12 cellular contexts compared by ENCODE assay signal in genomic region chr6:41966214-41966920, GRCh38. TPM values are rescaled to one million over a fixed set of nuclear protein-coding genes. Genes with fewer than 3 reads are reported as not detected.
DNase-seq lines count a peak whose midpoint lies in the region; ATAC-seq and TF ChIP-seq lines count a peak whose summit lies in the region.
"Had no signal": no experiment of that assay in that cellular context is flagged by ENCODE, and none has a peak within 500 bp of the region (broad histone marks: within the 10 kb centered on the region; RNA-seq: fewer than 3 reads in every experiment).

No MANE protein-coding gene starts in this region.

- H3K27ac ChIP-seq in PC-3 (ENCODE audit: low read length), result peak overlapping the region; percentile 27; the same call in 1 of the 2 replicates
- H3K27ac ChIP-seq: testis had no signal

- H3F3A ChIP-seq in PC-3 (ENCODE audit: low read length, unreplicated experiment), result no peaks in the 10 kb centered on the region

- no peaks in the 10 kb centered on the region for H3K79me2 ChIP-seq in PC-3 (ENCODE audit: low read length)

- POLR2A ChIA-PET in activated CD4-positive, alpha-beta T cell treated with anti-CD3 and anti-CD28 coated beads, Interleukin-2, amount 10 ng/mL, durations not matched to agents 7 days and 5 days (lab: Charles Lee), result interaction anchor here (0.6 kb wide), 1 partner anchor 22 kb away, joined by 3 read pairs; no protein-coding TSS in a partner anchor
- POLR2A ChIA-PET in PC-3 (lab: Charles Lee; ENCODE audit: unreplicated experiment), result no interaction called here

- intact Hi-C loops in PC-3 (cut with micrococcal nuclease), result no loop called here

- H4K20me1 ChIP-seq in PC-3 (ENCODE audit: low read length), result no peaks in the 10 kb centered on the region

- peaks cover 65% of the 10 kb centered on the region for H3K4me1 Mint-ChIP-seq in activated CD4-positive, alpha-beta T cell treated with anti-CD3 and anti-CD28 coated beads, Interleukin-2, amount 10 ng/mL, durations not matched to agents 7 days and 5 days
- peaks cover 44% of the 10 kb centered on the region for H3K4me1 Mint-ChIP-seq in endothelial cell (ENCODE audit: unreplicated experiment)

- no peak for TF ChIP-seq POLR2A in erythroblast (IDR thresholded peaks at IDR 0.05; ENCODE audit: low read length)

- peaks cover 28% of the 10 kb centered on the region for H3K36me3 Mint-ChIP-seq in activated CD4-positive, alpha-beta T cell treated with anti-CD3 and anti-CD28 coated beads, Interleukin-2, amount 10 ng/mL, durations not matched to agents 7 days and 5 days (ENCODE audit: low read depth)
- no peaks in the 10 kb centered on the region for H3K36me3 Mint-ChIP-seq in endothelial cell (ENCODE audit: low read depth, unreplicated experiment)

- H3K4me3 Mint-ChIP-seq in activated CD4-positive, alpha-beta T cell treated with anti-CD3 and anti-CD28 coated beads, Interleukin-2, amount 10 ng/mL, durations not matched to agents 7 days and 5 days, result no peak overlapping the region
- no peak overlapping the region for H3K4me3 Mint-ChIP-seq in endothelial cell (ENCODE audit: unreplicated experiment)

- no peaks in the 10 kb centered on the region for H3K36me3 ChIP-seq in PC-3 (ENCODE audit: low read depth, low read length)

- no peaks in the 10 kb centered on the region for H3K9me2 ChIP-seq in PC-3 (replicated peaks; ENCODE audit: low read length)

- H3K9me3 Mint-ChIP-seq in activated CD4-positive, alpha-beta T cell treated with anti-CD3 and anti-CD28 coated beads, Interleukin-2, amount 10 ng/mL, durations not matched to agents 7 days and 5 days, result no peaks in the 10 kb centered on the region
- H3K9me3 Mint-ChIP-seq in endothelial cell (ENCODE audit: unreplicated experiment), result no peaks in the 10 kb centered on the region

- H3K4me3 ChIP-seq in PC-3 (ENCODE audit: low read length), result no peak overlapping the region
- H3K4me3 ChIP-seq: testis had no signal

- CTCF ChIA-PET in activated CD4-positive, alpha-beta T cell treated with anti-CD3 and anti-CD28 coated beads, Interleukin-2, amount 10 ng/mL, durations not matched to agents 7 days and 5 days (lab: Charles Lee), result interaction anchor here (0.9 to 5.6 kb wide), 5 partner anchors 9 to 78 kb away, joined by 3 to 32 read pairs (median 3); no protein-coding TSS in a partner anchor
- CTCF ChIA-PET in PC-3 (lab: Charles Lee), result no interaction called here

- no peak overlapping the region for H3K9ac ChIP-seq in PC-3 (ENCODE audit: low read length)

- H3K4me1 ChIP-seq in PC-3 (ENCODE audit: insufficient read depth, low read length), result peaks cover 20% of the 10 kb centered on the region

- no peaks in the 10 kb centered on the region for H3K27me3 Mint-ChIP-seq in activated CD4-positive, alpha-beta T cell treated with anti-CD3 and anti-CD28 coated beads, Interleukin-2, amount 10 ng/mL, durations not matched to agents 7 days and 5 days
- peaks cover 3% of the 10 kb centered on the region for H3K27me3 Mint-ChIP-seq in endothelial cell (ENCODE audit: unreplicated experiment)

- H3K27me3 ChIP-seq in PC-3 (ENCODE audit: low read length), result no peaks in the 10 kb centered on the region
- H3K27me3 ChIP-seq: testis had no signal

- ATAC-seq in PC-3, result no peak
- ATAC-seq in GM19455 (IDR thresholded peaks at IDR 0.05; ENCODE audit: unreplicated experiment), result no peak

- BruUV-seq in PC-3 (replicated peaks; lab: Mats Ljungman, UMichigan), result no TSS peak

- no peak for TF ChIP-seq CTCF in PC-3 (conservative IDR thresholded peaks at IDR 0.05; ENCODE audit: low read depth, low read length)
- TF ChIP-seq CTCF in endothelial cell (IDR thresholded peaks at IDR 0.05; ENCODE audit: unreplicated experiment), result no peak

- peak overlapping the region; percentile 33; the same call in 1 of the 2 replicates for H2AFZ ChIP-seq in PC-3 (ENCODE audit: low read length)

- DNase-seq in activated CD4-positive, alpha-beta T cell treated with anti-CD3 and anti-CD28 coated beads, Interleukin-2, amount 10 ng/mL, durations not matched to agents 7 days and 5 days, result no peak
- DNase-seq in activated CD4-positive, alpha-beta T cell treated with anti-CD3 and anti-CD28 coated beads for 48 hours, result no peak
- DNase-seq in PC-3 (no peak), endothelial cell (ENCODE audit: low spot score) (no peak), renal cortical epithelial cell (ENCODE audit: low read depth) (peak; percentile 62), erythroblast (lab: John Stamatoyannopoulos, UW) (no peak)
- no peak for DNase-seq in stimulated activated naive CD4-positive, alpha-beta T cell treated with Interleukin-2 at 50 U/mL for 16 hours (lab: John Stamatoyannopoulos, UW)
- DNase-seq: amygdala, head of caudate nucleus, NCI-H2029 treated with DMSO at 0.1 percent for 48 hours had no signal

- H3K27ac Mint-ChIP-seq in activated CD4-positive, alpha-beta T cell treated with anti-CD3 and anti-CD28 coated beads, Interleukin-2, amount 10 ng/mL, durations not matched to agents 7 days and 5 days, result peak overlapping the region; percentile 11
- peak overlapping the region; percentile 97 for H3K27ac Mint-ChIP-seq in endothelial cell (ENCODE audit: unreplicated experiment)

- H3K4me2 ChIP-seq in PC-3 (ENCODE audit: low read length), result no peak overlapping the region; the same call in 1 of the 2 replicates

- H3K9me3 ChIP-seq in PC-3 (ENCODE audit: low read length), result no peaks in the 10 kb centered on the region
- H3K9me3 ChIP-seq: testis had no signal

RNA-seq across cellular contexts. Expression of gene CCND3, which starts 24.8 kb away (rescaled TPM):
- 100 to 1,000 TPM; 461 to 520 TPM for total RNA-seq in activated CD4-positive, alpha-beta T cell treated with anti-CD3 and anti-CD28 coated beads, Interleukin-2, amount 10 ng/mL, durations not matched to agents 7 days and 5 days
- total RNA-seq in PC-3 (2014; rRNA removed) (44.7 and 49.9 TPM in 2 replicates), endothelial cell (ENCODE audit: unreplicated experiment) (39.3 TPM), renal cortical epithelial cell (54.9 and 113 TPM in 2 replicates)

RNA-seq across cellular contexts. Expression of gene BYSL, which starts 45.1 kb away (rescaled TPM):
- 10 to 100 TPM; 29.3 to 29.8 TPM for total RNA-seq in activated CD4-positive, alpha-beta T cell treated with anti-CD3 and anti-CD28 coated beads, Interleukin-2, amount 10 ng/mL, durations not matched to agents 7 days and 5 days
- total RNA-seq in PC-3 (2014; rRNA removed), result 46.5 and 84.1 TPM in 2 replicates
- 21.9 TPM for total RNA-seq in endothelial cell (ENCODE audit: unreplicated experiment)
- 12.5 and 31.4 TPM in 2 replicates for total RNA-seq in renal cortical epithelial cell

RNA-seq across cellular contexts. Expression of gene MED20, which starts 45.4 kb away (rescaled TPM):
- 10 to 100 TPM; 18.6 to 22.7 TPM for total RNA-seq in activated CD4-positive, alpha-beta T cell treated with anti-CD3 and anti-CD28 coated beads, Interleukin-2, amount 10 ng/mL, durations not matched to agents 7 days and 5 days
- 27.5 and 28.5 TPM in 2 replicates for total RNA-seq in PC-3 (2014; rRNA removed)
- 39.4 TPM for total RNA-seq in endothelial cell (ENCODE audit: unreplicated experiment)
- total RNA-seq in renal cortical epithelial cell, result 39.2 and 42.5 TPM in 2 replicates
